Comparison of ENCODE assay signal across 16 cellular contexts in the genomic region with DNA sequence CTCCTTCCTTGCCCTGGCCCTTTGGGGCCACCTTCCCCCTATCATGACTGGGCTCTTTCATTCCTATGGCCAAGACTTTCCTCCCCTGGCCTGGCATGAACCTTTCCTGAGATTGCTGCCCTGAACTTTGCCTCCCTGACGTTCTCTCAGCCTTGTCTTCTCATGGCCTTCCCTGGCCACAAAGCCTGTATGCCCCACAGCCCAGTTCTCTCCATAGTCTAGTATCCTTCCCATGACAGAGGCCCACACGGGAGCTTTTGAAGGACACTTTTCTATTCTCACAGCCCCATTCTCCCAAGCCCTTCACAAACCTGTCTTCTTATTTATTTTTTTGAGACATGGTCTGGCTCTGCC. TPM values are rescaled to one million over a fixed set of nuclear protein-coding genes. Genes with fewer than 3 reads are reported as not detected.
DNase-seq lines count a peak whose midpoint lies in the region; ATAC-seq, FAIRE-seq and TF ChIP-seq lines count a peak whose summit lies in the region.
"Had no signal": no experiment of that assay in that cellular context is flagged by ENCODE, and none has a peak within 500 bp of the region (broad histone marks: within the 10 kb centered on the region; RNA-seq: fewer than 3 reads in every experiment).

No MANE protein-coding gene starts in this region.

- POLR2A ChIA-PET in T-cell (lab: Charles Lee) = interaction anchor here in 1 of 2 donors (0.6 kb wide), 1 partner anchor 250 kb away, joined by 8 read pairs; a partner anchor contains a TSS
- POLR2A ChIA-PET in H1 (lab: Charles Lee; ENCODE audit: partially characterized antibody) = interaction anchor here (0.8 to 44.0 kb wide), 9 partner anchors 3 to 405 kb away, joined by 3 to 1596 read pairs (median 3); a partner anchor contains a TSS

- ATAC-seq in T-cell (replicated peaks in 1 of 4) (no peak), HG03280 (IDR thresholded peaks at IDR 0.05; ENCODE audit: unreplicated experiment) (no peak)

- peak overlapping the region; percentile 62 for H4K8ac ChIP-seq in H1 (ENCODE audit: extremely low read depth, insufficient read depth, low read length)

- no peak overlapping the region for H3K18ac ChIP-seq in H1 (ENCODE audit: extremely low read depth, low read length)

- H4K20me1 ChIP-seq in H1 (replicated peaks in 1 of 2; ENCODE audit: control insufficient read depth in 1 of 2, insufficient read depth in 2 of 2, low read length in 2 of 2) = peaks cover 3 to 5% of the 10 kb centered on the region in 2 experiments

- H3K23ac ChIP-seq in H1 (ENCODE audit: insufficient read length) = no peak overlapping the region

- H3K4me1 ChIP-seq in H1 (replicated peaks in 1 of 4; ENCODE audit: control insufficient read depth in 3 of 4, insufficient read depth in 4 of 4, low read length in 3 of 4) (peaks cover 0 to 18% (median 5%) of the 10 kb centered on the region in 4 experiments; a peak in 6 of 7 replicates), rectal smooth muscle tissue (ENCODE audit: control insufficient read depth, insufficient read depth, low read length) (peaks cover 20% of the 10 kb centered on the region)

- H3K4me1 Mint-ChIP-seq in T-helper 1 cell treated with Interleukin-12 subunit alpha and Interleukin-12 subunit beta and Interleukin-4 antibody, amounts not matched to agents 30 μg/mL and 1 μg/mL, for 36 hours (ENCODE audit: low read depth) = peaks cover 30% of the 10 kb centered on the region
- peaks cover 39 to 56% (median 43%) of the 10 kb centered on the region in 3 donors for H3K4me1 Mint-ChIP-seq in T-cell

- H3K27me3 ChIP-seq in H1 (replicated peaks in 1 of 4; ENCODE audit: control insufficient read depth in 3 of 4, extremely low read depth in 1 of 4, insufficient read depth in 3 of 4, low read length in 3 of 4) = no peaks in the 10 kb centered on the region
- no peaks in the 10 kb centered on the region for H3K27me3 ChIP-seq in rectal smooth muscle tissue (ENCODE audit: control insufficient read depth, insufficient read depth, low read length)

- peak overlapping the region; percentile 79 for H3K27ac Mint-ChIP-seq in T-helper 1 cell treated with Interleukin-12 subunit alpha and Interleukin-12 subunit beta and Interleukin-4 antibody, amounts not matched to agents 30 μg/mL and 1 μg/mL, for 36 hours
- H3K27ac Mint-ChIP-seq in T-cell = peak overlapping the region; percentile 49 to 59

- H2AK5ac ChIP-seq in H1 (ENCODE audit: low read depth, low read length) = 0 out of 2 replicates have a peak overlapping the region, but pooled peaks have one; percentile 60

- peaks cover 6% of the 10 kb centered on the region; the same call in 1 of the 2 replicates for H3K23me2 ChIP-seq in H1 (ENCODE audit: low read depth, low read length)

- peaks cover 27% of the 10 kb centered on the region for H3K36me3 Mint-ChIP-seq in T-helper 1 cell treated with Interleukin-12 subunit alpha and Interleukin-12 subunit beta and Interleukin-4 antibody, amounts not matched to agents 30 μg/mL and 1 μg/mL, for 36 hours (ENCODE audit: low read depth)
- peaks cover 5% of the 10 kb centered on the region for H3K36me3 Mint-ChIP-seq in T-cell

- FAIRE-seq in H1 (lab: Jason Lieb, UNC) = no peak
- FAIRE-seq: A204.1, kidney, RCC 7860 had no signal

- peaks cover 11 to 37% (median 23%) of the 10 kb centered on the region in 4 experiments for H3K36me3 ChIP-seq in H1 (ENCODE audit: control insufficient read depth in 2 of 4, insufficient read depth in 4 of 4, low read length in 3 of 4)
- H3K36me3 ChIP-seq in rectal smooth muscle tissue (ENCODE audit: control insufficient read depth, insufficient read depth, low read length) = peaks cover 32% of the 10 kb centered on the region

- no peak for TF ChIP-seq EP300 in H1 (IDR thresholded peaks at IDR 0.05; ENCODE audit: borderline replicate concordance in 1 of 2, low read depth in 2 of 2, low read length in 2 of 2)

- peaks cover 3% of the 10 kb centered on the region; the same call in 1 of the 2 replicates for H3K79me1 ChIP-seq in H1 (ENCODE audit: low read depth, low read length)

- H3K79me2 ChIP-seq in H1 (ENCODE audit: control insufficient read depth in 1 of 2, insufficient read depth in 2 of 2, low read length in 2 of 2) = no peaks in the 10 kb centered on the region

- CTCF ChIA-PET in T-cell (lab: Charles Lee) (interaction anchor here (0.7 to 2.0 kb wide), 6 partner anchors 8 to 70 kb away, joined by 3 to 16 read pairs (median 4); a partner anchor contains a TSS), H1 (lab: Charles Lee; ENCODE audit: partially characterized antibody) (interaction anchor here (0.8 to 20.2 kb wide), 10 partner anchors 14 to 1139 kb away, joined by 3 to 253 read pairs (median 6); a partner anchor contains a TSS)

- no peak overlapping the region for H4K91ac ChIP-seq in H1 (replicated peaks; ENCODE audit: insufficient read length, low read length)

- no peak overlapping the region for H2BK15ac ChIP-seq in H1 (ENCODE audit: low read length)

- H3K14ac ChIP-seq in H1 (ENCODE audit: insufficient read length) = no peak overlapping the region

- WGBS in H1 (ENCODE audit: extremely low coverage in 1 of 2, insufficient coverage in 1 of 2, insufficient read length in 1 of 2, insufficient replicate concordance in 2 of 2, low coverage in 1 of 2, low lambda C conversion rate in 2 of 2, missing lambda C conversion rate in 1 of 2), 2 experiments = 84% methylated on average over 2 of the region's 2 CpGs; no CpG with 5 or more reads in 1 of the 2 experiments

- H3K4ac ChIP-seq in H1 (replicated peaks; ENCODE audit: insufficient read length, low read depth, low read length) = no peak overlapping the region

- no peaks in the 10 kb centered on the region for H3K27me3 Mint-ChIP-seq in T-helper 1 cell treated with Interleukin-12 subunit alpha and Interleukin-12 subunit beta and Interleukin-4 antibody, amounts not matched to agents 30 μg/mL and 1 μg/mL, for 36 hours (ENCODE audit: low read depth)
- H3K27me3 Mint-ChIP-seq in T-cell = no peaks in the 10 kb centered on the region

- 0 out of 2 replicates have a peak overlapping the region, but pooled peaks have one; percentile 79 for H2BK5ac ChIP-seq in H1 (ENCODE audit: low read depth, low read length)

- H3K4me3 ChIP-seq in H1 (ENCODE audit: extremely low read depth in 1 of 4, insufficient read depth in 2 of 4, low read depth in 3 of 4, low read length in 4 of 4) (no peak overlapping the region), rectal smooth muscle tissue (ENCODE audit: low read length) (no peak overlapping the region)

- H3K9ac ChIP-seq in H1 (replicated peaks in 1 of 4; ENCODE audit: extremely low read depth in 1 of 4, low read depth in 3 of 4, low read length in 3 of 4) = no peak overlapping the region
- peak overlapping the region; percentile 4 for H3K9ac ChIP-seq in rectal smooth muscle tissue (ENCODE audit: low read length)

- H3K4me2 ChIP-seq in H1 (ENCODE audit: insufficient read depth in 1 of 2, low read depth in 2 of 2, low read length in 2 of 2) = no peak overlapping the region; a peak in 1 of 4 replicates

- no peak overlapping the region for H2AFZ ChIP-seq in H1 (ENCODE audit: low read length)

- no peak overlapping the region for H3K27ac ChIP-seq in H1 (ENCODE audit: low read depth, low read length)
- peak overlapping the region; percentile 49 for H3K27ac ChIP-seq in rectal smooth muscle tissue (ENCODE audit: low read depth, low read length)

- TF ChIP-seq CTCF in H1 (IDR thresholded peaks at IDR 0.05; ENCODE audit: control extremely low read depth in 1 of 3, insufficient read depth in 1 of 3, low read depth in 1 of 3, low read length in 3 of 3) = no peak

- H3K9me3 ChIP-seq in H1 (ENCODE audit: insufficient read depth in 2 of 2, low read depth in 1 of 2, low read length in 1 of 2) = no peaks in the 10 kb centered on the region

- no peak overlapping the region for H2BK120ac ChIP-seq in H1 (replicated peaks; ENCODE audit: low read depth, low read length)

- peak in 1 of 2 experiments; percentile 4; a peak in 1 of 3 replicates for TF ChIP-seq POLR2A in H1 (IDR thresholded peaks at IDR 0.05; ENCODE audit: control extremely low read depth in 1 of 2, low read depth in 2 of 2, low read length in 2 of 2)

- peak overlapping the region; percentile 51 for H3K4me3 Mint-ChIP-seq in T-helper 1 cell treated with Interleukin-12 subunit alpha and Interleukin-12 subunit beta and Interleukin-4 antibody, amounts not matched to agents 30 μg/mL and 1 μg/mL, for 36 hours
- H3K4me3 Mint-ChIP-seq in T-cell = peak overlapping the region in 2 of 3 donors; percentile 28 to 38

- H2BK20ac ChIP-seq in H1 (ENCODE audit: low read length) = 0 out of 2 replicates have a peak overlapping the region, but pooled peaks have one; percentile 3

- peak overlapping the region; percentile 68; the same call in 1 of the 2 replicates for H2BK12ac ChIP-seq in H1 (ENCODE audit: low read depth, low read length)

- H4K5ac ChIP-seq in H1 (ENCODE audit: insufficient read length, low read depth, low read length) = no peak overlapping the region

- DNase-seq in T-helper 1 cell (no peak), T-cell (no peak), H1 (ENCODE audit: low read depth in 1 of 2, low spot score in 2 of 2) (no peak), NCI-H1048 (lab: John Stamatoyannopoulos, UW) (no peak), NCI-H345 treated with DMSO at 0.1 percent for 48 hours (lab: John Stamatoyannopoulos, UW; ENCODE audit: unreplicated experiment) (no peak)
- DNase-seq: foreskin melanocyte; NCI-H2171 treated with DMSO at 0.1 percent for 48 hours; stimulated activated naive CD4-positive, alpha-beta T cell had no signal

- no peaks in the 10 kb centered on the region for H3K9me3 Mint-ChIP-seq in T-helper 1 cell treated with Interleukin-12 subunit alpha and Interleukin-12 subunit beta and Interleukin-4 antibody, amounts not matched to agents 30 μg/mL and 1 μg/mL, for 36 hours
- H3K9me3 Mint-ChIP-seq in T-cell = no peaks in the 10 kb centered on the region

- TF ChIP-seq RAD21 in H1 (IDR thresholded peaks at IDR 0.05 in 1 of 2, conservative IDR thresholded peaks at IDR 0.05 in 1 of 2; ENCODE audit: low read depth in 2 of 2, low read length in 2 of 2) = no peak

- no peak overlapping the region for H3K56ac ChIP-seq in H1 (replicated peaks; ENCODE audit: insufficient read length, low read depth, low read length)

RNA-seq across cellular contexts. Expression of a gene that starts 4.5 kb away (rescaled TPM):
- not detected for total RNA-seq in T-cell
- total RNA-seq in H1 (2021; fragmentation: NEBNext Ultra II Directional; extraction: Animal tissue kit (Norgen Biotek cat#: 25700)) = not detected in 2 replicates
- not detected in 2 replicates for polyA plus RNA-seq in H1 (2011; rRNA removed)
- not detected for polyA plus RNA-seq in H1 (2011; cell fraction: cytosol; rRNA removed)
- polyA plus RNA-seq in H1 (2011; cell fraction: nucleus; rRNA removed) = not detected
- not detected in 4 replicates for polyA plus RNA-seq in H1 (2012, experiment 1 of 2)
- polyA plus RNA-seq in H1 (2012, experiment 2 of 2) = not detected
- not detected for polyA plus RNA-seq in H1 (2013, experiment 1 of 2)
- polyA plus RNA-seq in H1 (2013, experiment 2 of 2) = not detected
- not detected in 2 replicates for polyA minus RNA-seq in H1 (2011; rRNA and poly(A)+ RNA removed)
- not detected for polyA minus RNA-seq in H1 (2011; cell fraction: cytosol; rRNA and poly(A)+ RNA removed)
- not detected for polyA minus RNA-seq in H1 (2011; cell fraction: nucleus; rRNA and poly(A)+ RNA removed)
- total RNA-seq: kidney, LHCN-M2, osteoblast had no signal

RNA-seq across cellular contexts. Expression of a gene that starts 4.7 kb away (rescaled TPM):
- total RNA-seq in T-cell = 100 to 1,000 TPM; 256 to 466 (median 412) TPM
- total RNA-seq in H1 (2021; fragmentation: NEBNext Ultra II Directional; extraction: Animal tissue kit (Norgen Biotek cat#: 25700)) = 174 and 185 TPM in 2 replicates
- polyA plus RNA-seq in H1 (2011; rRNA removed) = 993 and 1,124 TPM in 2 replicates
- 811 TPM for polyA plus RNA-seq in H1 (2011; cell fraction: cytosol; rRNA removed)
- 653 TPM for polyA plus RNA-seq in H1 (2011; cell fraction: nucleus; rRNA removed)
- 167 to 390 TPM (median 374 TPM) in 4 replicates for polyA plus RNA-seq in H1 (2012, experiment 1 of 2)
- 596 TPM for polyA plus RNA-seq in H1 (2012, experiment 2 of 2)
- polyA plus RNA-seq in H1 (2013, experiment 1 of 2) = 206 TPM
- 192 TPM for polyA plus RNA-seq in H1 (2013, experiment 2 of 2)
- polyA minus RNA-seq in H1 (2011; rRNA and poly(A)+ RNA removed) = 66.6 and 106 TPM in 2 replicates
- 76.3 TPM for polyA minus RNA-seq in H1 (2011; cell fraction: cytosol; rRNA and poly(A)+ RNA removed)
- 112 TPM for polyA minus RNA-seq in H1 (2011; cell fraction: nucleus; rRNA and poly(A)+ RNA removed)

RNA-seq across cellular contexts. Expression of a gene that starts 11.4 kb away (rescaled TPM):
- 10 to 100 TPM; 34.7 to 44.3 (median 41.7) TPM for total RNA-seq in T-cell
- 69.6 and 73.4 TPM in 2 replicates for total RNA-seq in H1 (2021; fragmentation: NEBNext Ultra II Directional; extraction: Animal tissue kit (Norgen Biotek cat#: 25700))
- 20.6 and 43.0 TPM in 2 replicates for polyA plus RNA-seq in H1 (2011; rRNA removed)
- 13.5 TPM for polyA plus RNA-seq in H1 (2011; cell fraction: cytosol; rRNA removed)
- polyA plus RNA-seq in H1 (2011; cell fraction: nucleus; rRNA removed) = 178 TPM
- 61.7 to 82.1 TPM (median 77.4 TPM) in 4 replicates for polyA plus RNA-seq in H1 (2012, experiment 1 of 2)
- polyA plus RNA-seq in H1 (2012, experiment 2 of 2) = 48.0 TPM
- 51.3 TPM for polyA plus RNA-seq in H1 (2013, experiment 1 of 2)
- polyA plus RNA-seq in H1 (2013, experiment 2 of 2) = 48.3 TPM
- polyA minus RNA-seq in H1 (2011; rRNA and poly(A)+ RNA removed) = 11.4 and 14.0 TPM in 2 replicates
- 37.6 TPM for polyA minus RNA-seq in H1 (2011; cell fraction: cytosol; rRNA and poly(A)+ RNA removed)
- polyA minus RNA-seq in H1 (2011; cell fraction: nucleus; rRNA and poly(A)+ RNA removed) = 42.3 TPM

RNA-seq across cellular contexts. Expression of a gene that starts 12.0 kb away (rescaled TPM):
- 100 to 1,000 TPM; 176 to 237 (median 224) TPM for total RNA-seq in T-cell
- total RNA-seq in H1 (2021; fragmentation: NEBNext Ultra II Directional; extraction: Animal tissue kit (Norgen Biotek cat#: 25700)) = 25.7 and 28.4 TPM in 2 replicates
- 16.3 and 22.6 TPM in 2 replicates for polyA plus RNA-seq in H1 (2011; rRNA removed)
- polyA plus RNA-seq in H1 (2011; cell fraction: cytosol; rRNA removed) = 21.3 TPM
- 32.9 TPM for polyA plus RNA-seq in H1 (2011; cell fraction: nucleus; rRNA removed)
- polyA plus RNA-seq in H1 (2012, experiment 1 of 2) = 34.9 to 37.3 TPM (median 36.6 TPM) in 4 replicates
- polyA plus RNA-seq in H1 (2012, experiment 2 of 2) = 28.9 TPM
- 23.2 TPM for polyA plus RNA-seq in H1 (2013, experiment 1 of 2)
- polyA plus RNA-seq in H1 (2013, experiment 2 of 2) = 25.8 TPM
- polyA minus RNA-seq in H1 (2011; rRNA and poly(A)+ RNA removed) = 12.4 and 24.5 TPM in 2 replicates
- polyA minus RNA-seq in H1 (2011; cell fraction: cytosol; rRNA and poly(A)+ RNA removed) = 17.8 TPM
- polyA minus RNA-seq in H1 (2011; cell fraction: nucleus; rRNA and poly(A)+ RNA removed) = 9.1 TPM
- total RNA-seq: LHCN-M2 had no signal

RNA-seq across cellular contexts. Expression of a gene that starts 24.8 kb away (rescaled TPM):
- total RNA-seq in T-cell = 100 to 1,000 TPM in 4 of 5 donors, 10 to 100 TPM in 1; 87.2 to 176 (median 148) TPM
- total RNA-seq in H1 (2021; fragmentation: NEBNext Ultra II Directional; extraction: Animal tissue kit (Norgen Biotek cat#: 25700)) = 90.9 and 92.4 TPM in 2 replicates
- 102 and 126 TPM in 2 replicates for polyA plus RNA-seq in H1 (2011; rRNA removed)
- polyA plus RNA-seq in H1 (2011; cell fraction: cytosol; rRNA removed) = 137 TPM
- polyA plus RNA-seq in H1 (2011; cell fraction: nucleus; rRNA removed) = 300 TPM
- 110 to 167 TPM (median 137 TPM) in 4 replicates for polyA plus RNA-seq in H1 (2012, experiment 1 of 2)
- polyA plus RNA-seq in H1 (2012, experiment 2 of 2) = 110 TPM
- 47.4 TPM for polyA plus RNA-seq in H1 (2013, experiment 1 of 2)
- 42.8 TPM for polyA plus RNA-seq in H1 (2013, experiment 2 of 2)
- 82.7 and 92.1 TPM in 2 replicates for polyA minus RNA-seq in H1 (2011; rRNA and poly(A)+ RNA removed)
- polyA minus RNA-seq in H1 (2011; cell fraction: cytosol; rRNA and poly(A)+ RNA removed) = 37.7 TPM
- 66.1 TPM for polyA minus RNA-seq in H1 (2011; cell fraction: nucleus; rRNA and poly(A)+ RNA removed)
